ENCODE assay signal across 16 cellular contexts in genomic region chr1:41640141-41640751, GRCh38.
DNase-seq lines count a peak whose midpoint lies in the region; ATAC-seq, FAIRE-seq and TF ChIP-seq lines count a peak whose summit lies in the region.
"Had no signal": no experiment of that assay in that cellular context is flagged by ENCODE, and none has a peak within 500 bp of the region (broad histone marks: within the 10 kb centered on the region; RNA-seq: fewer than 3 reads in every experiment).

No MANE protein-coding gene starts in this region.

- H3K27ac Mint-ChIP-seq in T-helper 1 cell treated with Interleukin-12 subunit alpha and Interleukin-12 subunit beta and Interleukin-4 antibody, amounts not matched to agents 30 μg/mL and 1 μg/mL, for 36 hours, result peak overlapping the region; percentile 81
- H3K27ac Mint-ChIP-seq in IgD-negative memory B cell (peak overlapping the region in 2 of 3 donors; percentile 17 to 88), astrocyte (ENCODE audit: unreplicated experiment) (peak overlapping the region; percentile 97)
- H3K27ac Mint-ChIP-seq: progenitor cell of endocrine pancreas had no signal

- peaks cover 38% of the 10 kb centered on the region for H3K4me1 Mint-ChIP-seq in T-helper 1 cell treated with Interleukin-12 subunit alpha and Interleukin-12 subunit beta and Interleukin-4 antibody, amounts not matched to agents 30 μg/mL and 1 μg/mL, for 36 hours (ENCODE audit: low read depth)
- H3K4me1 Mint-ChIP-seq in IgD-negative memory B cell, result peaks cover 28 to 51% (median 40%) of the 10 kb centered on the region in 3 donors
- H3K4me1 Mint-ChIP-seq in astrocyte (ENCODE audit: low read depth, unreplicated experiment), result peaks cover 19% of the 10 kb centered on the region

- H3K9me3 ChIP-seq in astrocyte (ENCODE audit: insufficient read depth, low read depth, low read length) (no peaks in the 10 kb centered on the region), osteoblast (ENCODE audit: low read depth, low read length) (no peaks in the 10 kb centered on the region), pancreas (no peaks in the 10 kb centered on the region)
- H3K9me3 ChIP-seq: ascending aorta had no signal

- H3K27me3 Mint-ChIP-seq in T-helper 1 cell treated with Interleukin-12 subunit alpha and Interleukin-12 subunit beta and Interleukin-4 antibody, amounts not matched to agents 30 μg/mL and 1 μg/mL, for 36 hours (ENCODE audit: low read depth), result no peaks in the 10 kb centered on the region
- H3K27me3 Mint-ChIP-seq in IgD-negative memory B cell, result no peaks in the 10 kb centered on the region
- no peaks in the 10 kb centered on the region for H3K27me3 Mint-ChIP-seq in astrocyte (ENCODE audit: low read depth, unreplicated experiment)

- 75 to 77% methylated on average over 11 to 12 of the region's 12 CpGs for WGBS in pancreas, 2 donors

- H3K4me3 Mint-ChIP-seq in T-helper 1 cell treated with Interleukin-12 subunit alpha and Interleukin-12 subunit beta and Interleukin-4 antibody, amounts not matched to agents 30 μg/mL and 1 μg/mL, for 36 hours, result peak overlapping the region; percentile 11
- H3K4me3 Mint-ChIP-seq in IgD-negative memory B cell, result peak overlapping the region in 2 of 4 donors; percentile 71 to 76
- H3K4me3 Mint-ChIP-seq in astrocyte (ENCODE audit: unreplicated experiment), result no peak overlapping the region

- ATAC-seq in HG03571 (IDR thresholded peaks at IDR 0.05; ENCODE audit: unreplicated experiment) (no peak), pancreas (no peak), omental fat pad (ENCODE audit: low FRiP score) (no peak)
- ATAC-seq: left colon had no signal

- peaks cover 17% of the 10 kb centered on the region for H3K36me3 Mint-ChIP-seq in T-helper 1 cell treated with Interleukin-12 subunit alpha and Interleukin-12 subunit beta and Interleukin-4 antibody, amounts not matched to agents 30 μg/mL and 1 μg/mL, for 36 hours (ENCODE audit: low read depth)
- H3K36me3 Mint-ChIP-seq in IgD-negative memory B cell (no peaks in the 10 kb centered on the region), astrocyte (ENCODE audit: low read depth, unreplicated experiment) (no peaks in the 10 kb centered on the region)

- H3K4me2 ChIP-seq in astrocyte (ENCODE audit: low read length) (peak overlapping the region; percentile 69), osteoblast (ENCODE audit: insufficient read depth, low read length) (no peak overlapping the region)

- H2AFZ ChIP-seq in astrocyte (ENCODE audit: low read depth, low read length) (no peak overlapping the region), osteoblast (ENCODE audit: low read length) (no peak overlapping the region)

- H3K27me3 ChIP-seq in astrocyte (ENCODE audit: insufficient read depth, low read length) (no peaks in the 10 kb centered on the region), osteoblast (ENCODE audit: insufficient read depth, low read length) (no peaks in the 10 kb centered on the region), pancreas (no peaks in the 10 kb centered on the region)
- H3K27me3 ChIP-seq: ascending aorta had no signal

- no peak for FAIRE-seq in astrocyte (lab: Jason Lieb, UNC)
- no peak for FAIRE-seq in pancreas (lab: Jason Lieb, UNC)

- peak overlapping the region; percentile 90 for H3K27ac ChIP-seq in astrocyte (ENCODE audit: low read depth, low read length)
- H3K27ac ChIP-seq in osteoblast (ENCODE audit: low read depth, low read length), result peak overlapping the region; percentile 93
- H3K27ac ChIP-seq in pancreas, result no peak overlapping the region
- H3K27ac ChIP-seq: 22Rv1, ascending aorta had no signal

- peaks cover 63% of the 10 kb centered on the region for H3K79me2 ChIP-seq in astrocyte (ENCODE audit: insufficient read depth, low read length)
- H3K79me2 ChIP-seq in osteoblast (ENCODE audit: insufficient read depth, low read length), result peaks cover 54% of the 10 kb centered on the region

- peak overlapping the region; percentile 77 for H3K9ac ChIP-seq in astrocyte (ENCODE audit: low read length)

- H4K20me1 ChIP-seq in astrocyte (ENCODE audit: insufficient read depth, low read length), result peaks cover 16% of the 10 kb centered on the region
- H4K20me1 ChIP-seq in osteoblast (ENCODE audit: insufficient read depth, low read length), result peaks cover 2% of the 10 kb centered on the region

- H3K4me3 ChIP-seq in astrocyte (ENCODE audit: insufficient read depth, low read depth, low read length), result no peak overlapping the region
- H3K4me3 ChIP-seq in osteoblast (ENCODE audit: insufficient read depth, low read length), result no peak overlapping the region
- H3K4me3 ChIP-seq in pancreas, result no peak overlapping the region
- H3K4me3 ChIP-seq: ascending aorta had no signal

- no peaks in the 10 kb centered on the region for H3K9me3 Mint-ChIP-seq in T-helper 1 cell treated with Interleukin-12 subunit alpha and Interleukin-12 subunit beta and Interleukin-4 antibody, amounts not matched to agents 30 μg/mL and 1 μg/mL, for 36 hours
- H3K9me3 Mint-ChIP-seq in IgD-negative memory B cell (no peaks in the 10 kb centered on the region), astrocyte (ENCODE audit: unreplicated experiment) (no peaks in the 10 kb centered on the region)

- no peak for TF ChIP-seq CTCF in astrocyte (IDR thresholded peaks at IDR 0.05; ENCODE audit: insufficient read depth, low read depth, low read length)
- TF ChIP-seq CTCF in osteoblast (IDR thresholded peaks at IDR 0.05; ENCODE audit: extremely low read depth, low read depth, low read length), result no peak
- no peak for TF ChIP-seq CTCF in pancreas (IDR thresholded peaks at IDR 0.05)
- TF ChIP-seq CTCF in omental fat pad (IDR thresholded peaks at IDR 0.05), result no peak

- DNase-seq in T-helper 1 cell, result no peak
- DNase-seq in astrocyte (ENCODE audit: low read depth), result no peak
- no peak for DNase-seq in osteoblast (ENCODE audit: insufficient read length, low spot score, missing footprints)
- DNase-seq in pancreas, result no peak
- no peak for DNase-seq in omental fat pad (ENCODE audit: low spot score)
- DNase-seq: Kasumi-1, left colon, NCI-H1417 treated with DMSO at 0.1 percent for 48 hours, NCI-H345, OCI-M1 had no signal

- H3K4me1 ChIP-seq in astrocyte (ENCODE audit: insufficient read depth, low read length), result peaks cover 19% of the 10 kb centered on the region
- H3K4me1 ChIP-seq in osteoblast (ENCODE audit: insufficient read depth, low read length), result peaks cover 15% of the 10 kb centered on the region
- H3K4me1 ChIP-seq in pancreas, result no peaks in the 10 kb centered on the region
- H3K4me1 ChIP-seq: ascending aorta had no signal

- H3K36me3 ChIP-seq in astrocyte (ENCODE audit: insufficient read depth, low read length) (no peaks in the 10 kb centered on the region), osteoblast (ENCODE audit: insufficient read depth, low read length) (no peaks in the 10 kb centered on the region), pancreas (no peaks in the 10 kb centered on the region)
- H3K36me3 ChIP-seq: ascending aorta had no signal

- intact Hi-C loops in pancreas (cut with DNase I), result no loop called here

Comparison
In these comparisons a context has a peak if more than half of its experiments do, and no peak if none do; other contexts are left out.
1. H3K27ac ChIP-seq: peak in astrocyte (single experiment) and osteoblast (single experiment); none in pancreas (0 of 4).
2. Peak in every context shown above with its lines, with median percentiles within 50 percentile points of each other: H3K27ac Mint-ChIP-seq.